Comparison of ENCODE assay signal across 15 cellular contexts in genomic region chr1:230143534-230143933, GRCh38.
DNase-seq lines count a peak whose midpoint lies in the region; ATAC-seq and TF ChIP-seq lines count a peak whose summit lies in the region.
"Had no signal": no experiment of that assay in that cellular context is flagged by ENCODE, and none has a peak within 500 bp of the region (broad histone marks: within the 10 kb centered on the region; RNA-seq: fewer than 3 reads in every experiment).

No MANE protein-coding gene starts in this region.

- no peak overlapping the region for H3K4me3 Mint-ChIP-seq in stimulated activated naive CD8-positive, alpha-beta T cell treated with anti-CD3 and anti-CD28 coated beads, Interleukin-15, amount 100 ng/mL, for 72 hours
- H3K4me3 Mint-ChIP-seq: activated CD8-positive, alpha-beta T cell treated with anti-CD3 and anti-CD28 coated beads, Interleukin-2, amount 10 ng/mL, durations not matched to agents 7 days and 5 days; activated naive CD8-positive, alpha-beta T cell treated with anti-CD3 and anti-CD28 coated beads, Interleukin-2, amount 10 ng/mL, durations not matched to agents 7 days and 5 days had no signal

- H3K36me3 ChIP-seq in DND-41 (ENCODE audit: insufficient read depth, low read length): peaks cover 79% of the 10 kb centered on the region
- no peaks in the 10 kb centered on the region for H3K36me3 ChIP-seq in hepatocyte (replicated peaks; ENCODE audit: insufficient read depth, low read depth)
- H3K36me3 ChIP-seq: vagina had no signal

- H3K9me3 Mint-ChIP-seq in stimulated activated naive CD8-positive, alpha-beta T cell treated with anti-CD3 and anti-CD28 coated beads, Interleukin-15, amount 100 ng/mL, for 72 hours: no peaks in the 10 kb centered on the region
- H3K9me3 Mint-ChIP-seq: activated naive CD8-positive, alpha-beta T cell treated with anti-CD3 and anti-CD28 coated beads, Interleukin-2, amount 10 ng/mL, durations not matched to agents 7 days and 5 days had no signal

- no peak overlapping the region for H3K9ac ChIP-seq in DND-41 (ENCODE audit: low read depth, low read length)

- H3K27ac Mint-ChIP-seq in stimulated activated naive CD8-positive, alpha-beta T cell treated with anti-CD3 and anti-CD28 coated beads, Interleukin-15, amount 100 ng/mL, for 72 hours: peak overlapping the region in 1 of 2 donors; percentile 63
- H3K27ac Mint-ChIP-seq: activated CD8-positive, alpha-beta T cell treated with anti-CD3 and anti-CD28 coated beads, Interleukin-2, amount 10 ng/mL, durations not matched to agents 7 days and 5 days; activated naive CD8-positive, alpha-beta T cell treated with anti-CD3 and anti-CD28 coated beads, Interleukin-2, amount 10 ng/mL, durations not matched to agents 7 days and 5 days had no signal

- H3K79me2 ChIP-seq in DND-41 (ENCODE audit: insufficient read depth, low read length) (peaks cover 100% of the 10 kb centered on the region), hepatocyte (peaks cover 98% of the 10 kb centered on the region)

- H3K27me3 Mint-ChIP-seq in stimulated activated naive CD8-positive, alpha-beta T cell treated with anti-CD3 and anti-CD28 coated beads, Interleukin-15, amount 100 ng/mL, for 72 hours: no peaks in the 10 kb centered on the region
- H3K27me3 Mint-ChIP-seq: activated naive CD8-positive, alpha-beta T cell treated with anti-CD3 and anti-CD28 coated beads, Interleukin-2, amount 10 ng/mL, durations not matched to agents 7 days and 5 days had no signal

- peaks cover 95% of the 10 kb centered on the region for H3K4me1 Mint-ChIP-seq in stimulated activated naive CD8-positive, alpha-beta T cell treated with anti-CD3 and anti-CD28 coated beads, Interleukin-15, amount 100 ng/mL, for 72 hours

- H3K4me3 ChIP-seq in DND-41 (ENCODE audit: low read depth in 1 of 2, low read length in 2 of 2): no peak overlapping the region
- H3K4me3 ChIP-seq in hepatocyte: no peak overlapping the region
- H3K4me3 ChIP-seq: PC-9, vagina had no signal

- no peaks in the 10 kb centered on the region for H3K9me2 ChIP-seq in hepatocyte (replicated peaks; ENCODE audit: insufficient read depth)

- no peak overlapping the region for H3K4me2 ChIP-seq in DND-41 (ENCODE audit: insufficient read depth, low read length)
- H3K4me2 ChIP-seq in hepatocyte: peak overlapping the region; percentile 22
- H3K4me2 ChIP-seq: PC-9 had no signal

- 83% methylated on average over 9 of the region's 9 CpGs for whole genome bisulfite sequencing in hepatocyte (ENCODE audit: low lambda C conversion rate, missing lambda C conversion rate)

- no peaks in the 10 kb centered on the region for H3K27me3 ChIP-seq in DND-41 (ENCODE audit: insufficient read depth, low read length, poor library complexity)
- no peaks in the 10 kb centered on the region for H3K27me3 ChIP-seq in hepatocyte
- H3K27me3 ChIP-seq: vagina had no signal

- H4K20me1 ChIP-seq in DND-41 (ENCODE audit: insufficient read depth, low read length) (peaks cover 100% of the 10 kb centered on the region), hepatocyte (ENCODE audit: insufficient read depth, poor library complexity, severe bottlenecking) (peaks cover 26% of the 10 kb centered on the region)

- DNase-seq in Ammon's horn (ENCODE audit: low spot score) (peak; percentile 50), DND-41 (no peak), hepatocyte (ENCODE audit: low spot score) (no peak), germinal center (ENCODE audit: low spot score) (no peak)
- DNase-seq in stimulated activated naive CD8-positive, alpha-beta T cell treated with anti-CD3 and anti-CD28 coated beads, Interleukin-15, amount 100 ng/mL, for 72 hours: no peak
- DNase-seq in NK-92 treated with Interleukin-12 subunit alpha and Interleukin-12 subunit beta, amount 100 ng/mL, for 24 hours (lab: John Stamatoyannopoulos, UW): no peak
- DNase-seq: activated CD8-positive, alpha-beta T cell treated with anti-CD3 and anti-CD28 coated beads, Interleukin-2, amount 10 ng/mL, durations not matched to agents 7 days and 5 days; activated naive CD8-positive, alpha-beta T cell treated with anti-CD3 and anti-CD28 coated beads, Interleukin-2, amount 10 ng/mL, durations not matched to agents 7 days and 5 days; effector memory CD4-positive, alpha-beta T cell; kidney; midbrain; PC-9 had no signal

- H3K27ac ChIP-seq in DND-41 (ENCODE audit: low read length) (peak overlapping the region; percentile 70), hepatocyte (no peak overlapping the region)
- H3K27ac ChIP-seq: PC-9, vagina had no signal

- H3K4me1 ChIP-seq in DND-41 (ENCODE audit: insufficient read depth, low read length) (peaks cover 91% of the 10 kb centered on the region), hepatocyte (ENCODE audit: insufficient read depth) (no peaks in the 10 kb centered on the region)

- H2AFZ ChIP-seq in DND-41 (ENCODE audit: low read depth, low read length) (no peak overlapping the region), hepatocyte (no peak overlapping the region)
- H2AFZ ChIP-seq: PC-9 had no signal

- ATAC-seq in DND-41 (ENCODE audit: insufficient read depth, low read depth) (no peak), SK-N-SH treated with all-trans-retinoic acid at 6 μM for 48 hours (no peak), GM21381 (IDR thresholded peaks at IDR 0.05; ENCODE audit: unreplicated experiment) (no peak)
- ATAC-seq in stimulated activated naive CD8-positive, alpha-beta T cell treated with anti-CD3 and anti-CD28 coated beads, Interleukin-15, amount 100 ng/mL, for 72 hours: no peak
- ATAC-seq: activated CD8-positive, alpha-beta T cell treated with anti-CD3 and anti-CD28 coated beads, Interleukin-2, amount 10 ng/mL, durations not matched to agents 7 days and 5 days had no signal

- no peak for TF ChIP-seq CTCF in DND-41 (IDR thresholded peaks at IDR 0.05; ENCODE audit: borderline replicate concordance, extremely low read depth, low read length, poor library complexity, severe bottlenecking)
- TF ChIP-seq CTCF in hepatocyte (IDR thresholded peaks at IDR 0.05; ENCODE audit: poor library complexity): no peak

- H3K9me3 ChIP-seq in DND-41 (ENCODE audit: insufficient read depth, low read length, severe bottlenecking): no peaks in the 10 kb centered on the region
- H3K9me3 ChIP-seq in hepatocyte (ENCODE audit: low read depth): no peaks in the 10 kb centered on the region
- H3K9me3 ChIP-seq: vagina had no signal

TF ChIP-seq in SK-N-SH treated with all-trans-retinoic acid at 6 μM for 48 hours, 23 proteins besides CTCF, POLR2A, EP300 and RAD21:
- TF ChIP-seq TCF4 (CRISPR knock-in tag; IDR thresholded peaks at IDR 0.05; ENCODE audit: borderline replicate concordance): peak; percentile 86
- TF ChIP-seq CSRNP3 (CRISPR knock-in tag; IDR thresholded peaks at IDR 0.05): no peak
- 0 out of 2 replicates have a peak, but pooled peaks have one; percentile 41 for TF ChIP-seq TSHZ2 (CRISPR knock-in tag; IDR thresholded peaks at IDR 0.05)
TF ChIP-seq in SK-N-SH treated with all-trans-retinoic acid at 6 μM for 48 hours: peak in this region for 2.
